In the genomic region with DNA sequence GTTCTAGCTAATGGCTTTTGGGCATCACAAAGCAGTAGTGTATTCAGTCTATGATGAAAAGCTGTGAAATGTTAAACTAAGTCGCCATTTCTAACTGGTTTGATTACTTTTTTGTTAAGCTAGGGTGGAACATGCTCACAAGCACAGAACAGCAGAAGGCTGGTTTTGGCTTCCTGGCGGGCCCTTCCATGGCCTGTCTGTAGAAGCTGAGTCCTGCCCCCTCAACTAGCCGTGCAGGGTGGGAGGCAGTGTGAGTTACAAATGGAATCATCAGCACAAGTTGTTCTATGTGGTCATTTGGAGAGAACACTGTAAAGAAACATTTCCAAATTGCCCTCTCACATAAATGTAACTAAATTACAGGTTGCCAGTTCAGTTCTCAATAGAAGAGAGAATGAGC, we compare ENCODE assay signal across 1 cellular context.
TF ChIP-seq lines count a peak whose summit lies in the region.

No MANE protein-coding gene starts in this region.

TF ChIP-seq in H1, 55 proteins besides CTCF, POLR2A, EP300 and RAD21:
- no peak for TF ChIP-seq BRCA1 (IDR thresholded peaks at IDR 0.05; ENCODE audit: low read depth, low read length)
- TF ChIP-seq CREB1 (IDR thresholded peaks at IDR 0.05) = no peak
